Comparison of ENCODE assay signal across 12 cellular contexts in genomic region chr4:153519677-153520076, GRCh38. TPM values are rescaled to one million over a fixed set of nuclear protein-coding genes. Genes with fewer than 3 reads are reported as not detected.
DNase-seq lines count a peak whose midpoint lies in the region; ATAC-seq lines count a peak whose summit lies in the region.
"Had no signal": no experiment of that assay in that cellular context is flagged by ENCODE, and none has a peak within 500 bp of the region (broad histone marks: within the 10 kb centered on the region; RNA-seq: fewer than 3 reads in every experiment).

No MANE protein-coding gene starts in this region.

- H3K27me3 Mint-ChIP-seq in activated T-cell treated with anti-CD3 and anti-CD28 coated beads, Interleukin-2, amount 50 U/mL, for 24 hours: no peaks in the 10 kb centered on the region
- no peaks in the 10 kb centered on the region for H3K27me3 Mint-ChIP-seq in dendritic cell treated with granulocyte-macrophage colony-stimulating factor and Interleukin-4, amounts not matched to agents 40 ng/mL and 50 ng/mL, for 4 days

- H3K36me3 Mint-ChIP-seq in activated T-cell treated with anti-CD3 and anti-CD28 coated beads, Interleukin-2, amount 50 U/mL, for 24 hours (ENCODE audit: low read depth): peaks cover 64% of the 10 kb centered on the region
- H3K36me3 Mint-ChIP-seq in dendritic cell treated with granulocyte-macrophage colony-stimulating factor and Interleukin-4, amounts not matched to agents 40 ng/mL and 50 ng/mL, for 4 days (ENCODE audit: low read depth): no peaks in the 10 kb centered on the region
- H3K36me3 Mint-ChIP-seq in stimulated activated effector memory CD8-positive, alpha-beta T cell treated with anti-CD3 and anti-CD28 coated beads, Interleukin-12 subunit alpha, Interleukin-12 subunit beta, amount 100 ng/mL, for 72 hours: peaks cover 19% of the 10 kb centered on the region

- peak overlapping the region; percentile 72 for H3K4me3 Mint-ChIP-seq in activated T-cell treated with anti-CD3 and anti-CD28 coated beads, Interleukin-2, amount 50 U/mL, for 24 hours
- H3K4me3 Mint-ChIP-seq in dendritic cell treated with granulocyte-macrophage colony-stimulating factor and Interleukin-4, amounts not matched to agents 40 ng/mL and 50 ng/mL, for 4 days: no peak overlapping the region
- H3K4me3 Mint-ChIP-seq in stimulated activated effector memory CD8-positive, alpha-beta T cell treated with anti-CD3 and anti-CD28 coated beads, Interleukin-12 subunit alpha, Interleukin-12 subunit beta, amount 100 ng/mL, for 72 hours: peak overlapping the region; percentile 58

- no peaks in the 10 kb centered on the region for H3K27me3 ChIP-seq in SJCRH30
- H3K27me3 ChIP-seq: testis had no signal

- intact Hi-C loops in dendritic cell treated with granulocyte-macrophage colony-stimulating factor and Interleukin-4, amounts not matched to agents 40 ng/mL and 50 ng/mL, for 4 days (cut with micrococcal nuclease): loop anchor here (5.0 kb wide), 2 partner anchors 52 to 87 kb away; partner anchors contain the start of gene TMEM131L

- no peak overlapping the region for H3K4me3 ChIP-seq in SJCRH30
- H3K4me3 ChIP-seq: testis had no signal

- peaks cover 91% of the 10 kb centered on the region for H3K4me1 Mint-ChIP-seq in activated T-cell treated with anti-CD3 and anti-CD28 coated beads, Interleukin-2, amount 50 U/mL, for 24 hours (ENCODE audit: low read depth)
- H3K4me1 Mint-ChIP-seq in dendritic cell treated with granulocyte-macrophage colony-stimulating factor and Interleukin-4, amounts not matched to agents 40 ng/mL and 50 ng/mL, for 4 days (ENCODE audit: low read depth): peaks cover 69% of the 10 kb centered on the region
- peaks cover 74% of the 10 kb centered on the region for H3K4me1 Mint-ChIP-seq in stimulated activated effector memory CD8-positive, alpha-beta T cell treated with anti-CD3 and anti-CD28 coated beads, Interleukin-12 subunit alpha, Interleukin-12 subunit beta, amount 100 ng/mL, for 72 hours

- H3K9me3 Mint-ChIP-seq in activated T-cell treated with anti-CD3 and anti-CD28 coated beads, Interleukin-2, amount 50 U/mL, for 24 hours: no peaks in the 10 kb centered on the region
- no peaks in the 10 kb centered on the region for H3K9me3 Mint-ChIP-seq in dendritic cell treated with granulocyte-macrophage colony-stimulating factor and Interleukin-4, amounts not matched to agents 40 ng/mL and 50 ng/mL, for 4 days
- H3K9me3 Mint-ChIP-seq in stimulated activated effector memory CD8-positive, alpha-beta T cell treated with anti-CD3 and anti-CD28 coated beads, Interleukin-12 subunit alpha, Interleukin-12 subunit beta, amount 100 ng/mL, for 72 hours: no peaks in the 10 kb centered on the region

- peaks cover 68% of the 10 kb centered on the region for H3K4me1 ChIP-seq in SJCRH30
- H3K4me1 ChIP-seq: testis had no signal

- H3K9me3 ChIP-seq in SJCRH30 (replicated peaks): no peaks in the 10 kb centered on the region
- H3K9me3 ChIP-seq: SK-N-SH, testis had no signal

- DNase-seq in activated T-cell treated with anti-CD3 and anti-CD28 coated beads, Interleukin-2, amount 50 U/mL, for 24 hours: no peak
- no peak for DNase-seq in activated T-cell treated with anti-CD3 and anti-CD28 coated beads, Interleukin-2, amount 50 U/mL, for 1 hour
- peak; percentile 41 to 83 for DNase-seq in SJCRH30
- DNase-seq in stimulated activated effector memory CD8-positive, alpha-beta T cell treated with anti-CD3 and anti-CD28 coated beads, Interleukin-12 subunit alpha, Interleukin-12 subunit beta, amount 100 ng/mL, for 72 hours (ENCODE audit: low spot score in 2 of 2): no peak
- DNase-seq: NCI-H1417 treated with DMSO at 0.1 percent for 48 hours, retina, SK-N-SH, testis had no signal

- H3K36me3 ChIP-seq in SJCRH30: 0 out of 2 replicates have a peak, but pooled peaks cover 2% of the 10 kb centered on the region

- ATAC-seq in stimulated activated effector memory CD8-positive, alpha-beta T cell treated with anti-CD3 and anti-CD28 coated beads, Interleukin-12 subunit alpha, Interleukin-12 subunit beta, amount 100 ng/mL, for 72 hours: no peak
- no peak for ATAC-seq in GM19324 (IDR thresholded peaks at IDR 0.05; ENCODE audit: low FRiP score, unreplicated experiment)
- ATAC-seq in HG02884 (IDR thresholded peaks at IDR 0.05; ENCODE audit: unreplicated experiment): no peak
- ATAC-seq in GM19023 (IDR thresholded peaks at IDR 0.05; ENCODE audit: unreplicated experiment): no peak

- peak overlapping the region; percentile 98 for H3K27ac Mint-ChIP-seq in activated T-cell treated with anti-CD3 and anti-CD28 coated beads, Interleukin-2, amount 50 U/mL, for 24 hours
- peak overlapping the region; percentile 70 for H3K27ac Mint-ChIP-seq in dendritic cell treated with granulocyte-macrophage colony-stimulating factor and Interleukin-4, amounts not matched to agents 40 ng/mL and 50 ng/mL, for 4 days
- H3K27ac Mint-ChIP-seq in stimulated activated effector memory CD8-positive, alpha-beta T cell treated with anti-CD3 and anti-CD28 coated beads, Interleukin-12 subunit alpha, Interleukin-12 subunit beta, amount 100 ng/mL, for 72 hours: peak overlapping the region; percentile 57

- H3K27ac ChIP-seq in SJCRH30: peak overlapping the region; percentile 91

RNA-seq across cellular contexts. Expression of gene TMEM131L, which starts 53.5 kb away (rescaled TPM):
- 55.0 and 61.3 TPM in 2 replicates for total RNA-seq in SJCRH30 (2014; rRNA removed; shearing (Covaris generic))

Comparison
In these comparisons a context has a peak if more than half of its experiments do, and no peak if none do; other contexts are left out.
1. DNase-seq: peak in SJCRH30 (2 of 2); none in activated T-cell treated with anti-CD3 and anti-CD28 coated beads, Interleukin-2, amount 50 U/mL, for 24 hours (single experiment), activated T-cell treated with anti-CD3 and anti-CD28 coated beads, Interleukin-2, amount 50 U/mL, for 1 hour (single experiment) and stimulated activated effector memory CD8-positive, alpha-beta T cell treated with anti-CD3 and anti-CD28 coated beads, Interleukin-12 subunit alpha, Interleukin-12 subunit beta, amount 100 ng/mL, for 72 hours (0 of 2).
2. Peak in every context shown above with its lines, with median percentiles within 50 percentile points of each other: H3K27ac Mint-ChIP-seq.